1 cellular context compared by ENCODE assay signal in genomic region chr5:79888643-79889042, GRCh38.
TF ChIP-seq lines count a peak whose summit lies in the region.

No MANE protein-coding gene starts in this region.

TF ChIP-seq in HepG2, 621 proteins besides CTCF, POLR2A, EP300 and RAD21:
- TF ChIP-seq MAFF (IDR thresholded peaks at IDR 0.05; ENCODE audit: low read depth, low read length) (peak; percentile 81), MTF2 (CRISPR knock-in tag; IDR thresholded peaks at IDR 0.05; ENCODE audit: borderline replicate concordance) (no peak), MXD4 (CRISPR knock-in tag; IDR thresholded peaks at IDR 0.05) (no peak), RFX5 (IDR thresholded peaks at IDR 0.05; ENCODE audit: low read depth, low read length) (no peak), MAFK (conservative IDR thresholded peaks at IDR 0.05 in 1 of 2, IDR thresholded peaks at IDR 0.05 in 1 of 2; ENCODE audit: low read length in 2 of 2) (peak; percentile 62 to 90)
